Comparison of ENCODE assay signal across 8 cellular contexts in genomic region chr1:168056152-168056551, GRCh38.
DNase-seq lines count a peak whose midpoint lies in the region; ATAC-seq, FAIRE-seq and TF ChIP-seq lines count a peak whose summit lies in the region.
"Not testable (repeated sequence)": the region's sequence is repeated elsewhere in the genome, so short reads cannot be mapped to it uniquely, and the experiment has no call there.

No MANE protein-coding gene starts in this region.

- intact Hi-C loops in body of pancreas (cut with DNase I); heart left ventricle (cut with DNase I); left lung (cut with DNase I); upper lobe of right lung (cut with DNase I): not testable (repeated sequence)

- H3K36me3 Mint-ChIP-seq in activated CD8-positive, alpha-beta T cell treated with anti-CD3 and anti-CD28 coated beads, Interleukin-2, amount 10 ng/mL, durations not matched to agents 7 days and 5 days (ENCODE audit: low read depth); natural killer cell treated with Interleukin-12 subunit alpha and Interleukin-12 subunit beta and Interleukin-15 and Interleukin-18, amount 100 ng/mL, for 72 hours: not testable (repeated sequence)

- H3K36me3 ChIP-seq in body of pancreas (replicated peaks in 1 of 2; ENCODE audit: insufficient read depth in 1 of 2, low read depth in 2 of 2); left lung; upper lobe of right lung: not testable (repeated sequence)
- H3K36me3 ChIP-seq in heart left ventricle: peaks cover 0 to 43% (median 7%) of the 10 kb centered on the region in 9 donors

- not testable (repeated sequence) for TF ChIP-seq POLR2A in body of pancreas (IDR thresholded peaks at IDR 0.05); heart left ventricle (IDR thresholded peaks at IDR 0.05)

- H3K9me3 ChIP-seq in body of pancreas, heart left ventricle, left lung, upper lobe of right lung: not testable (repeated sequence)

- POLR2A ChIA-PET in activated CD8-positive, alpha-beta T cell treated with anti-CD3 and anti-CD28 coated beads, Interleukin-2, amount 10 ng/mL, durations not matched to agents 7 days and 5 days (lab: Charles Lee): not testable (repeated sequence)

- CTCF ChIA-PET in activated CD8-positive, alpha-beta T cell treated with anti-CD3 and anti-CD28 coated beads, Interleukin-2, amount 10 ng/mL, durations not matched to agents 7 days and 5 days (lab: Charles Lee): not testable (repeated sequence)

- H3K4me3 Mint-ChIP-seq in activated CD8-positive, alpha-beta T cell treated with anti-CD3 and anti-CD28 coated beads, Interleukin-2, amount 10 ng/mL, durations not matched to agents 7 days and 5 days; natural killer cell treated with Interleukin-12 subunit alpha and Interleukin-12 subunit beta and Interleukin-15 and Interleukin-18, amount 100 ng/mL, for 72 hours: not testable (repeated sequence)

- not testable (repeated sequence) for TF ChIP-seq CTCF in body of pancreas (IDR thresholded peaks at IDR 0.05); heart left ventricle (IDR thresholded peaks at IDR 0.05); left lung (IDR thresholded peaks at IDR 0.05); upper lobe of right lung (IDR thresholded peaks at IDR 0.05)

- not testable (repeated sequence) for H3K27ac Mint-ChIP-seq in activated CD8-positive, alpha-beta T cell treated with anti-CD3 and anti-CD28 coated beads, Interleukin-2, amount 10 ng/mL, durations not matched to agents 7 days and 5 days; natural killer cell treated with Interleukin-12 subunit alpha and Interleukin-12 subunit beta and Interleukin-15 and Interleukin-18, amount 100 ng/mL, for 72 hours

- peak; percentile 21 for FAIRE-seq in GM19239 (lab: Jason Lieb, UNC)

- H3K4me3 ChIP-seq in body of pancreas, heart left ventricle, left lung, upper lobe of right lung: not testable (repeated sequence)

- H3K4me1 Mint-ChIP-seq in activated CD8-positive, alpha-beta T cell treated with anti-CD3 and anti-CD28 coated beads, Interleukin-2, amount 10 ng/mL, durations not matched to agents 7 days and 5 days (ENCODE audit: low read depth); natural killer cell treated with Interleukin-12 subunit alpha and Interleukin-12 subunit beta and Interleukin-15 and Interleukin-18, amount 100 ng/mL, for 72 hours (ENCODE audit: low read depth in 2 of 2): not testable (repeated sequence)

- 15 to 83% methylated on average over 8 to 35 of the region's 35 CpGs for WGBS in body of pancreas, 2 donors
- 75 to 94% (median 84%) methylated on average over 29 to 35 of the region's 35 CpGs for WGBS in heart left ventricle, 4 donors

- ATAC-seq in SK-N-SH treated with all-trans-retinoic acid at 6 μM for 48 hours: peak; percentile 40; the same call in 2 of the 3 replicates
- peak; percentile 71 for ATAC-seq in activated CD8-positive, alpha-beta T cell treated with anti-CD3 and anti-CD28 coated beads, Interleukin-2, amount 10 ng/mL, durations not matched to agents 7 days and 5 days
- peak; percentile 50 for ATAC-seq in body of pancreas
- ATAC-seq in heart left ventricle: peak in 3 of 4 donors; percentile 31 to 72 (median 54)
- ATAC-seq in left lung: peak; percentile 60
- ATAC-seq in natural killer cell treated with Interleukin-12 subunit alpha and Interleukin-12 subunit beta and Interleukin-15 and Interleukin-18, amount 100 ng/mL, for 72 hours: peak; percentile 79 to 84
- ATAC-seq in upper lobe of right lung: peak; percentile 75

- not testable (repeated sequence) for H3K4me1 ChIP-seq in body of pancreas, left lung, upper lobe of right lung
- H3K4me1 ChIP-seq in heart left ventricle: peaks cover 0 to 30% (median 11%) of the 10 kb centered on the region in 12 donors

- not testable (repeated sequence) for DNase-seq in GM19239 (ENCODE audit: insufficient read length, low spot score); activated CD8-positive, alpha-beta T cell treated with anti-CD3 and anti-CD28 coated beads, Interleukin-2, amount 10 ng/mL, durations not matched to agents 7 days and 5 days; body of pancreas; heart left ventricle; left lung; natural killer cell treated with Interleukin-12 subunit alpha and Interleukin-12 subunit beta and Interleukin-15 and Interleukin-18, amount 100 ng/mL, for 72 hours (ENCODE audit: low spot score); upper lobe of right lung

- H3K9me3 Mint-ChIP-seq in activated CD8-positive, alpha-beta T cell treated with anti-CD3 and anti-CD28 coated beads, Interleukin-2, amount 10 ng/mL, durations not matched to agents 7 days and 5 days (ENCODE audit: insufficient read depth); natural killer cell treated with Interleukin-12 subunit alpha and Interleukin-12 subunit beta and Interleukin-15 and Interleukin-18, amount 100 ng/mL, for 72 hours: not testable (repeated sequence)

- not testable (repeated sequence) for H3K27ac ChIP-seq in body of pancreas, heart left ventricle, left lung, upper lobe of right lung

- H3K27me3 Mint-ChIP-seq in activated CD8-positive, alpha-beta T cell treated with anti-CD3 and anti-CD28 coated beads, Interleukin-2, amount 10 ng/mL, durations not matched to agents 7 days and 5 days (ENCODE audit: low read depth); natural killer cell treated with Interleukin-12 subunit alpha and Interleukin-12 subunit beta and Interleukin-15 and Interleukin-18, amount 100 ng/mL, for 72 hours: not testable (repeated sequence)

- H3K27me3 ChIP-seq in body of pancreas, heart left ventricle, left lung, upper lobe of right lung: not testable (repeated sequence)
